Comparison of ENCODE assay signal across 29 cellular contexts in the genomic region with DNA sequence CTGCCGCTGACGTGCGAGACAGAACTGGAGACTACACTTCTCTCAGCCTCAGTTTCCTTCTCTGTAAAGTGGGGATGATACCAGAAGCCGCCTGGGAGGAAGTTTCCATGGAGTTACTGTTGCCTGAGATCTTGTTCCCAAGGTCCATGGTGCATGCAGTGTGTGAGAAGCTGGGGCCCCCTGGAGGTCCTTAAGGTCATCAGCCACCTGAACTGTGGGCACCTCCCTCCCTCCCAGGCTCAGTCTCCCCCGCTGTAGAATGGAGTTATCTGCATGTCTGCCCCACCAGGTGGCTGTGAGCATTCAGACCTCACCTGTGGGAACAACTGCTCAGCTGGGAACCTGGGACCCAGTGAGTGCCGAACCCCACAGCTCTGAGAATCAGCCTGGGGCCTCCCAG. TPM values are rescaled to one million over a fixed set of nuclear protein-coding genes. Genes with fewer than 3 reads are reported as not detected.
DNase-seq lines count a peak whose midpoint lies in the region; ATAC-seq, FAIRE-seq and TF ChIP-seq lines count a peak whose summit lies in the region.
"Had no signal": no experiment of that assay in that cellular context is flagged by ENCODE, and none has a peak within 500 bp of the region (broad histone marks: within the 10 kb centered on the region; RNA-seq: fewer than 3 reads in every experiment).

No MANE protein-coding gene starts in this region.

- H3K4me2 ChIP-seq in H1 (ENCODE audit: insufficient read depth in 1 of 2, low read depth in 2 of 2, low read length in 2 of 2) (no peak overlapping the region), neuronal stem cell (ENCODE audit: insufficient read depth, low read length, poor library complexity, severe bottlenecking) (no peak overlapping the region)

- H4K8ac ChIP-seq in H1 (ENCODE audit: extremely low read depth, insufficient read depth, low read length) = no peak overlapping the region
- H4K8ac ChIP-seq in neuronal stem cell (ENCODE audit: low read depth, low read length) = no peak overlapping the region

- no peak overlapping the region for H2BK20ac ChIP-seq in H1 (ENCODE audit: low read length)

- CTCF ChIA-PET in H1 (lab: Charles Lee; ENCODE audit: partially characterized antibody) = interaction anchor here (1.0 to 3.6 kb wide), 11 partner anchors 10 to 59 kb away, joined by 3 to 22 read pairs (median 7); no protein-coding TSS in a partner anchor

- 76% methylated on average over 6 of the region's 6 CpGs; no CpG with 5 or more reads in 1 of the 2 experiments for WGBS in H1 (ENCODE audit: extremely low coverage in 1 of 2, insufficient coverage in 1 of 2, insufficient read length in 1 of 2, insufficient replicate concordance in 2 of 2, low coverage in 1 of 2, low lambda C conversion rate in 2 of 2, missing lambda C conversion rate in 1 of 2), 2 experiments
- no CpG with 5 or more reads among the region's 6 CpGs for WGBS in neuronal stem cell (ENCODE audit: extremely low coverage in 2 of 2, insufficient read length in 2 of 2, insufficient replicate concordance in 1 of 2), 2 donors

- H3K4me1 ChIP-seq in H1 (replicated peaks in 1 of 4; ENCODE audit: control insufficient read depth in 3 of 4, insufficient read depth in 4 of 4, low read length in 3 of 4) = peaks cover 4 to 19% (median 11%) of the 10 kb centered on the region in 4 experiments
- H3K4me1 ChIP-seq in neuronal stem cell (ENCODE audit: control insufficient read depth in 2 of 2, insufficient read depth in 1 of 2, low read depth in 1 of 2, low read length in 2 of 2) = peaks cover 5 to 25% of the 10 kb centered on the region in 2 donors
- no peaks in the 10 kb centered on the region for H3K4me1 ChIP-seq in foreskin keratinocyte
- H3K4me1 ChIP-seq: Peyer's patch had no signal

- no peak for FAIRE-seq in H1 (lab: Jason Lieb, UNC)
- FAIRE-seq: GM12878, H54 had no signal

- TF ChIP-seq RAD21 in H1 (IDR thresholded peaks at IDR 0.05 in 1 of 2, conservative IDR thresholded peaks at IDR 0.05 in 1 of 2; ENCODE audit: low read depth in 2 of 2, low read length in 2 of 2) = peak in 1 of 2 experiments; percentile 52; a peak in 2 of 4 replicates

- H2AK5ac ChIP-seq in H1 (ENCODE audit: low read depth, low read length) (no peak overlapping the region), neuronal stem cell (ENCODE audit: low read depth, low read length) (peak overlapping the region; percentile 72)

- H3K36me3 ChIP-seq in H1 (ENCODE audit: control insufficient read depth in 2 of 4, insufficient read depth in 4 of 4, low read length in 3 of 4) (no peaks in the 10 kb centered on the region), neuronal stem cell (replicated peaks in 1 of 2; ENCODE audit: control insufficient read depth in 2 of 2, insufficient read depth in 2 of 2, low read length in 2 of 2) (no peaks in the 10 kb centered on the region)
- H3K36me3 ChIP-seq: Peyer's patch had no signal

- no peak overlapping the region for H4K5ac ChIP-seq in H1 (ENCODE audit: insufficient read length, low read depth, low read length)

- H2BK15ac ChIP-seq in H1 (ENCODE audit: low read length) (no peak overlapping the region), neuronal stem cell (ENCODE audit: low read length) (peak overlapping the region; percentile 33)

- no peak overlapping the region for H3K4ac ChIP-seq in H1 (replicated peaks; ENCODE audit: insufficient read length, low read depth, low read length)
- H3K4ac ChIP-seq in neuronal stem cell (ENCODE audit: low read length) = no peak overlapping the region

- no peak for ATAC-seq in foreskin keratinocyte
- ATAC-seq: GM12878 had no signal

- H3K9me3 ChIP-seq in H1 (ENCODE audit: insufficient read depth in 2 of 2, low read depth in 1 of 2, low read length in 1 of 2) = no peaks in the 10 kb centered on the region
- peaks cover 0 to 4% of the 10 kb centered on the region in 2 donors for H3K9me3 ChIP-seq in neuronal stem cell (replicated peaks in 1 of 2; ENCODE audit: control insufficient read depth in 2 of 2, insufficient read depth in 1 of 2, low read depth in 1 of 2, low read length in 2 of 2)
- H3K9me3 ChIP-seq: Peyer's patch had no signal

- H3K23me2 ChIP-seq in H1 (ENCODE audit: low read depth, low read length) = no peaks in the 10 kb centered on the region

- POLR2A ChIA-PET in H1 (lab: Charles Lee; ENCODE audit: partially characterized antibody) = no interaction called here

- H3K56ac ChIP-seq in H1 (replicated peaks; ENCODE audit: insufficient read length, low read depth, low read length) = no peak overlapping the region

- H3K79me2 ChIP-seq in H1 (ENCODE audit: control insufficient read depth in 1 of 2, insufficient read depth in 2 of 2, low read length in 2 of 2) = no peaks in the 10 kb centered on the region; a peak in 1 of 4 replicates

- H2BK5ac ChIP-seq in H1 (ENCODE audit: low read depth, low read length) (no peak overlapping the region), neuronal stem cell (ENCODE audit: low read length) (no peak overlapping the region)

- H3K14ac ChIP-seq in H1 (ENCODE audit: insufficient read length) (no peak overlapping the region), neuronal stem cell (ENCODE audit: low read length) (no peak overlapping the region)

- peak; percentile 13 for TF ChIP-seq CTCF in NB4 (IDR thresholded peaks at IDR 0.05; ENCODE audit: low read depth, low read length)
- TF ChIP-seq CTCF in H1 (IDR thresholded peaks at IDR 0.05; ENCODE audit: control extremely low read depth in 1 of 3, insufficient read depth in 1 of 3, low read depth in 1 of 3, low read length in 3 of 3) = peak; percentile 32 to 39 (median 38)
- TF ChIP-seq CTCF in foreskin keratinocyte (conservative IDR thresholded peaks at IDR 0.05) = no peak

- H4K91ac ChIP-seq in H1 (replicated peaks; ENCODE audit: insufficient read length, low read length) (no peak overlapping the region), neuronal stem cell (ENCODE audit: low read depth, low read length, poor library complexity) (no peak overlapping the region)

- H2BK120ac ChIP-seq in H1 (replicated peaks; ENCODE audit: low read depth, low read length) = no peak overlapping the region
- H2BK120ac ChIP-seq in neuronal stem cell (ENCODE audit: low read depth, low read length) = no peak overlapping the region

- H2BK12ac ChIP-seq in H1 (ENCODE audit: low read depth, low read length) = no peak overlapping the region
- H2BK12ac ChIP-seq in neuronal stem cell (ENCODE audit: low read length) = no peak overlapping the region

- H3K9ac ChIP-seq in H1 (replicated peaks in 1 of 4; ENCODE audit: extremely low read depth in 1 of 4, low read depth in 3 of 4, low read length in 3 of 4) = no peak overlapping the region
- H3K9ac ChIP-seq in neuronal stem cell (ENCODE audit: low read depth, low read length, poor library complexity) = no peak overlapping the region

- H3K23ac ChIP-seq in H1 (ENCODE audit: insufficient read length) (no peak overlapping the region), neuronal stem cell (ENCODE audit: low read depth, low read length, poor library complexity) (peak overlapping the region; percentile 3)

- H2AFZ ChIP-seq in H1 (ENCODE audit: low read length) (no peak overlapping the region), neuronal stem cell (ENCODE audit: low read length) (no peak overlapping the region)

- no peaks in the 10 kb centered on the region for H4K20me1 ChIP-seq in H1 (replicated peaks in 1 of 2; ENCODE audit: control insufficient read depth in 1 of 2, insufficient read depth in 2 of 2, low read length in 2 of 2)

- H3K79me1 ChIP-seq in H1 (ENCODE audit: low read depth, low read length) (no peaks in the 10 kb centered on the region), neuronal stem cell (ENCODE audit: low read depth, low read length) (no peaks in the 10 kb centered on the region)

- DNase-seq in NCI-H82 (lab: John Stamatoyannopoulos, UW) = peak; percentile 58
- DNase-seq in NCI-H82 treated with DMSO at 0.1 percent for 48 hours (lab: John Stamatoyannopoulos, UW; ENCODE audit: unreplicated experiment) = no peak
- DNase-seq in NB4 (ENCODE audit: low read depth) = no peak
- DNase-seq in H1 (ENCODE audit: low read depth in 1 of 2, low spot score in 2 of 2) = peak in 1 of 2 experiments; percentile 19
- no peak for DNase-seq in neuronal stem cell (ENCODE audit: low spot score)
- no peak for DNase-seq in foreskin keratinocyte
- DNase-seq in DMS53 treated with DMSO at 0.1 percent for 48 hours (lab: John Stamatoyannopoulos, UW; ENCODE audit: unreplicated experiment) = no peak
- no peak for DNase-seq in effector CD4-positive, alpha-beta T cell
- DNase-seq: ACHN, DMS153, HFFc6, Kasumi-1, MV-4-11, NCI-H1105 treated with DMSO at 0.1 percent for 48 hours, NCI-H146, NCI-H2029, NCI-H446 treated with DMSO at 0.1 percent for 48 hours, NCI-H526, OCI-M1, Peyer's patch, SHP77 treated with DMSO at 0.1 percent for 48 hours, T-helper 1 cell had no signal

- TF ChIP-seq POLR2A in NB4 (IDR thresholded peaks at IDR 0.05; ENCODE audit: extremely low read depth, insufficient read length) (no peak), H1 (IDR thresholded peaks at IDR 0.05; ENCODE audit: control extremely low read depth in 1 of 2, low read depth in 2 of 2, low read length in 2 of 2) (no peak)

- H3K4me3 ChIP-seq in NB4 (ENCODE audit: low read depth, low read length) = no peak overlapping the region
- H3K4me3 ChIP-seq in H1 (ENCODE audit: extremely low read depth in 1 of 4, insufficient read depth in 2 of 4, low read depth in 3 of 4, low read length in 4 of 4) = no peak overlapping the region
- no peak overlapping the region for H3K4me3 ChIP-seq in neuronal stem cell (ENCODE audit: low read length in 2 of 2)
- H3K4me3 ChIP-seq: GM12878, Peyer's patch had no signal

- H3K27ac ChIP-seq in H1 (ENCODE audit: low read depth, low read length) (no peak overlapping the region), neuronal stem cell (replicated peaks; ENCODE audit: low read length) (no peak overlapping the region), foreskin keratinocyte (no peak overlapping the region)
- H3K27ac ChIP-seq: 22Rv1, HL-60, Peyer's patch had no signal

- TF ChIP-seq EP300 in H1 (IDR thresholded peaks at IDR 0.05; ENCODE audit: borderline replicate concordance in 1 of 2, low read depth in 2 of 2, low read length in 2 of 2) = no peak

- H3K27me3 ChIP-seq in H1 (replicated peaks in 1 of 4; ENCODE audit: control insufficient read depth in 3 of 4, extremely low read depth in 1 of 4, insufficient read depth in 3 of 4, low read length in 3 of 4) = no peaks in the 10 kb centered on the region
- H3K27me3 ChIP-seq in neuronal stem cell (ENCODE audit: control insufficient read depth in 3 of 3, insufficient read depth in 3 of 3, low read depth in 1 of 3, low read length in 3 of 3) = peaks cover 0 to 35% (median 0%) of the 10 kb centered on the region in 3 experiments
- H3K27me3 ChIP-seq in foreskin keratinocyte = peaks cover 23% of the 10 kb centered on the region
- H3K27me3 ChIP-seq: Peyer's patch had no signal

- no peak overlapping the region for H3K18ac ChIP-seq in H1 (ENCODE audit: extremely low read depth, low read length)
- H3K18ac ChIP-seq in neuronal stem cell (ENCODE audit: low read length) = peak overlapping the region; percentile 41

RNA-seq across cellular contexts. Expression of a gene that starts 2.7 kb away (rescaled TPM):
- total RNA-seq in H1 (2021; fragmentation: NEBNext Ultra II Directional; extraction: Animal tissue kit (Norgen Biotek cat#: 25700)) = not detected in 2 replicates
- polyA plus RNA-seq in H1 (2011; rRNA removed) (0.06 and 0.08 TPM in 2 replicates), foreskin keratinocyte (not detected in 2 replicates)
- polyA plus RNA-seq in H1 (2011; cell fraction: cytosol; rRNA removed) = 0.04 TPM
- polyA plus RNA-seq in H1 (2011; cell fraction: nucleus; rRNA removed) = 0.03 TPM
- polyA plus RNA-seq in H1 (2012, experiment 1 of 2) = 0.08 to 0.24 TPM (median 0.23 TPM) in 3 of 4 replicates, not detected in the other
- 0.08 TPM for polyA plus RNA-seq in H1 (2012, experiment 2 of 2)
- 0.02 TPM for polyA plus RNA-seq in H1 (2013, experiment 1 of 2)
- not detected for polyA plus RNA-seq in H1 (2013, experiment 2 of 2)
- polyA minus RNA-seq in H1 (2011; rRNA and poly(A)+ RNA removed) = 0.06 and 0.07 TPM in 2 replicates
- polyA minus RNA-seq in H1 (2011; cell fraction: cytosol; rRNA and poly(A)+ RNA removed) = not detected
- polyA minus RNA-seq in H1 (2011; cell fraction: nucleus; rRNA and poly(A)+ RNA removed) = not detected
- polyA plus RNA-seq in neuronal stem cell (2013, experiment 1 of 2) = 0.14 TPM
- polyA plus RNA-seq in neuronal stem cell (2013, experiment 2 of 2) = 0.08 TPM
- not detected in 2 replicates for total RNA-seq in foreskin keratinocyte
- total RNA-seq: GM12878, HFFc6, MCF 10A, Peyer's patch had no signal
- polyA plus RNA-seq: BJ, GM12878 had no signal

RNA-seq across cellular contexts. Expression of a gene that starts 20.0 kb away (rescaled TPM):
- not detected in 2 replicates for total RNA-seq in H1 (2021; fragmentation: NEBNext Ultra II Directional; extraction: Animal tissue kit (Norgen Biotek cat#: 25700))
- polyA plus RNA-seq in H1 (2011; rRNA removed) = 0.03 and 0.05 TPM in 2 replicates
- not detected for polyA plus RNA-seq in H1 (2011; cell fraction: cytosol; rRNA removed)
- not detected for polyA plus RNA-seq in H1 (2011; cell fraction: nucleus; rRNA removed)
- not detected in 4 replicates for polyA plus RNA-seq in H1 (2012, experiment 1 of 2)
- polyA plus RNA-seq in H1 (2012, experiment 2 of 2) = not detected
- 0.04 TPM for polyA plus RNA-seq in H1 (2013, experiment 1 of 2)
- 0.04 TPM for polyA plus RNA-seq in H1 (2013, experiment 2 of 2)
- polyA minus RNA-seq in H1 (2011; rRNA and poly(A)+ RNA removed) = not detected in 2 replicates
- polyA minus RNA-seq in H1 (2011; cell fraction: cytosol; rRNA and poly(A)+ RNA removed) = not detected
- not detected for polyA minus RNA-seq in H1 (2011; cell fraction: nucleus; rRNA and poly(A)+ RNA removed)
- not detected for polyA plus RNA-seq in neuronal stem cell (2013, experiment 1 of 2)
- polyA plus RNA-seq in neuronal stem cell (2013, experiment 2 of 2) = not detected
- total RNA-seq in foreskin keratinocyte = not detected in 2 replicates
- polyA plus RNA-seq in foreskin keratinocyte = not detected in 2 replicates
- total RNA-seq: G401, GM12878, HFFc6, MCF 10A, Peyer's patch had no signal
- polyA plus RNA-seq: BJ, GM12878 had no signal

RNA-seq across cellular contexts. Expression of a gene that starts 34.6 kb away (rescaled TPM):
- total RNA-seq in H1 (2021; fragmentation: NEBNext Ultra II Directional; extraction: Animal tissue kit (Norgen Biotek cat#: 25700)) = not detected in 2 replicates
- not detected in 2 replicates for polyA plus RNA-seq in H1 (2011; rRNA removed)
- not detected for polyA plus RNA-seq in H1 (2011; cell fraction: cytosol; rRNA removed)
- not detected for polyA plus RNA-seq in H1 (2011; cell fraction: nucleus; rRNA removed)
- not detected in 4 replicates for polyA plus RNA-seq in H1 (2012, experiment 1 of 2)
- not detected for polyA plus RNA-seq in H1 (2012, experiment 2 of 2)
- 0.10 TPM for polyA plus RNA-seq in H1 (2013, experiment 1 of 2)
- not detected for polyA plus RNA-seq in H1 (2013, experiment 2 of 2)
- not detected in 2 replicates for polyA minus RNA-seq in H1 (2011; rRNA and poly(A)+ RNA removed)
- not detected for polyA minus RNA-seq in H1 (2011; cell fraction: cytosol; rRNA and poly(A)+ RNA removed)
- not detected for polyA minus RNA-seq in H1 (2011; cell fraction: nucleus; rRNA and poly(A)+ RNA removed)
- polyA plus RNA-seq in neuronal stem cell (2013, experiment 1 of 2) = not detected
- not detected for polyA plus RNA-seq in neuronal stem cell (2013, experiment 2 of 2)
- not detected in 2 replicates for total RNA-seq in foreskin keratinocyte
- polyA plus RNA-seq in foreskin keratinocyte = not detected in 2 replicates
- total RNA-seq: G401, GM12878, HFFc6, MCF 10A, Peyer's patch had no signal
- polyA plus RNA-seq: BJ, GM12878 had no signal

RNA-seq across cellular contexts. Expression of a gene that starts 45.9 kb away (rescaled TPM):
- total RNA-seq in H1 (2021; fragmentation: NEBNext Ultra II Directional; extraction: Animal tissue kit (Norgen Biotek cat#: 25700)) = 361 and 371 TPM in 2 replicates
- polyA plus RNA-seq in H1 (2011; rRNA removed) (588 and 709 TPM in 2 replicates), foreskin keratinocyte (523 and 582 TPM in 2 replicates)
- polyA plus RNA-seq in H1 (2011; cell fraction: cytosol; rRNA removed) = 652 TPM
- 471 TPM for polyA plus RNA-seq in H1 (2011; cell fraction: nucleus; rRNA removed)
- polyA plus RNA-seq in H1 (2012, experiment 1 of 2) = 211 to 357 TPM (median 346 TPM) in 4 replicates
- 655 TPM for polyA plus RNA-seq in H1 (2012, experiment 2 of 2)
- polyA plus RNA-seq in H1 (2013, experiment 1 of 2) = 479 TPM
- 488 TPM for polyA plus RNA-seq in H1 (2013, experiment 2 of 2)
- 94.3 and 112 TPM in 2 replicates for polyA minus RNA-seq in H1 (2011; rRNA and poly(A)+ RNA removed)
- polyA minus RNA-seq in H1 (2011; cell fraction: cytosol; rRNA and poly(A)+ RNA removed) = 88.6 TPM
- 76.1 TPM for polyA minus RNA-seq in H1 (2011; cell fraction: nucleus; rRNA and poly(A)+ RNA removed)
- polyA plus RNA-seq in neuronal stem cell (2013, experiment 1 of 2) = 198 TPM
- 189 TPM for polyA plus RNA-seq in neuronal stem cell (2013, experiment 2 of 2)
- total RNA-seq in foreskin keratinocyte = 412 and 470 TPM in 2 replicates
